Comparison of ENCODE assay signal across 1 cellular context in genomic region chr2:216371756-216372702, GRCh38.
TF ChIP-seq lines count a peak whose summit lies in the region.

Gene MARCHF4, minus strand, starts transcription at chr2:216372483. Its CDS starts 2,223 bp downstream, at chr2:216370260.

TF ChIP-seq in IMR-90, 13 proteins besides CTCF, POLR2A, EP300 and RAD21 (continued from another document):
- TF ChIP-seq, protein P1, sequence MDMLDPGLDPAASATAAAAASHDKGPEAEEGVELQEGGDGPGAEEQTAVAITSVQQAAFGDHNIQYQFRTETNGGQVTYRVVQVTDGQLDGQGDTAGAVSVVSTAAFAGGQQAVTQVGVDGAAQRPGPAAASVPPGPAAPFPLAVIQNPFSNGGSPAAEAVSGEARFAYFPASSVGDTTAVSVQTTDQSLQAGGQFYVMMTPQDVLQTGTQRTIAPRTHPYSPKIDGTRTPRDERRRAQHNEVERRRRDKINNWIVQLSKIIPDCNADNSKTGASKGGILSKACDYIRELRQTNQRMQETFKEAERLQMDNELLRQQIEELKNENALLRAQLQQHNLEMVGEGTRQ (IDR thresholded peaks at IDR 0.05; ENCODE audit: low read depth, low read length) = peak; percentile 5; the same call in 1 of the 2 replicates
- TF ChIP-seq MAFK (IDR thresholded peaks at IDR 0.05; ENCODE audit: low read depth, low read length) = no peak
- peak; percentile 53; the same call in 1 of the 2 replicates for TF ChIP-seq BHLHE40 (IDR thresholded peaks at IDR 0.05; ENCODE audit: low read depth, low read length)
